Comparison of ENCODE assay signal across 25 cellular contexts in the genomic region with DNA sequence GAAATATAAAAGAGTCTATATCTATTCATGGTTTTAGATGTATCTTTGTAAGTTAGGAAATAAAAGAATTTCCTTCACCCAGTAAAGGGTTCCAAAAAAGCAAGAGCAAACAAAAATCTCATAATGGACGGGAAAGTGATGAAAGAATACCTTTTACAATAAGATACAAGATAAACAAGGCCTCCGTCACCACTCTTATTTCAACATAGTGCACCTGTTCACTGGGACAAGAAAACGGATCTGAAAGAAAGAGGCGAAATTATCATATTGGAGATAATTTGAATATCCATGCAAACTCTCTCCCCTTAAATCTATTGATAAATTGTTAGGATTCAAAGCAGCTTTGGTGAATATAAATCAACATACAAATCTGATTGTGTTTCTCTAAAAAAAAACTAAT. TPM values are rescaled to one million over a fixed set of nuclear protein-coding genes. Genes with fewer than 3 reads are reported as not detected.
"Had no signal": no experiment of that assay in that cellular context is flagged by ENCODE, and none has a peak within 500 bp of the region (broad histone marks: within the 10 kb centered on the region; RNA-seq: fewer than 3 reads in every experiment).

No MANE protein-coding gene starts in this region.

- H3K9me2 ChIP-seq: SK-N-SH had no signal

- H2AFZ ChIP-seq: PC-9 had no signal

- H3K4me1 ChIP-seq: Peyer's patch had no signal

- H3K4me3 ChIP-seq: MG63, PC-9, Peyer's patch had no signal

- H3K4me2 ChIP-seq: PC-9, SK-N-SH had no signal

- H3K27ac ChIP-seq: PC-9, Peyer's patch, RWPE1 had no signal

- H3K27me3 ChIP-seq: MG63, Peyer's patch had no signal

- H3K9ac ChIP-seq: SK-N-SH had no signal

- DNase-seq: IMR-90; Karpas-422; KG1; MG63; NCI-H1092 treated with DMSO at 0.1 percent for 48 hours; NCI-H1436; NCI-H187; NCI-H2029; NCI-H2081 treated with DMSO at 0.1 percent for 48 hours; NCI-H2171; NCI-H226; NCI-H446; NCI-H510A; NCI-H524 treated with DMSO at 0.1 percent for 48 hours; NCI-H748 treated with DMSO at 0.1 percent for 48 hours; NK-92 treated with Interleukin-12 subunit alpha and Interleukin-12 subunit beta, amount 100 ng/mL, for 24 hours; OCI-M1; Peyer's patch; SHP77; SK-N-SH; T-helper 1 cell had no signal

- H3K9me3 ChIP-seq: MG63, Peyer's patch, SK-N-SH had no signal

- ATAC-seq: HepG2 had no signal

- H3K36me3 ChIP-seq: MG63, Peyer's patch had no signal

RNA-seq across cellular contexts. Expression of a gene that starts 0.9 kb away (rescaled TPM):
- total RNA-seq: IMR-90, PC-9, Peyer's patch had no signal

RNA-seq across cellular contexts. Expression of a gene that starts 3.7 kb away (rescaled TPM):
- total RNA-seq: HepG2, HT1080, IMR-90, Peyer's patch had no signal
